8 cellular contexts compared by ENCODE assay signal in genomic region chr3:134904333-134904771, GRCh38.
DNase-seq lines count a peak whose midpoint lies in the region; ATAC-seq and TF ChIP-seq lines count a peak whose summit lies in the region.

No MANE protein-coding gene starts in this region.

- CTCF ChIA-PET in RWPE1 (lab: Yijun Ruan, JAX) = no interaction called here
- CTCF ChIA-PET in Calu3 (lab: Charles Lee) = interaction anchor here (0.6 to 0.9 kb wide), 2 partner anchors 13 to 16 kb away, joined by 3 to 7 read pairs; no protein-coding TSS in a partner anchor

- H3K27ac Mint-ChIP-seq in Calu3 (ENCODE audit: unreplicated experiment) = no peak overlapping the region

- H3K9me3 Mint-ChIP-seq in Calu3 (ENCODE audit: low read depth, unreplicated experiment) = no peaks in the 10 kb centered on the region

- DNase-seq in GM20000 (ENCODE audit: low spot score) (peak; percentile 68), kidney glomerular epithelial cell (lab: John Stamatoyannopoulos, UW) (peak; percentile 66), RWPE1 (ENCODE audit: low spot score) (no peak), NCI-H2029 (lab: John Stamatoyannopoulos, UW) (no peak), Calu3 (no peak), left cardiac atrium (no peak)

- no peak overlapping the region for H3K4me3 Mint-ChIP-seq in Calu3 (ENCODE audit: low read depth, unreplicated experiment)

- intact Hi-C loops in Calu3 (cut with micrococcal nuclease; ENCODE audit: unreplicated experiment) (no loop called here), left cardiac atrium (cut with DNase I) (no loop called here)

- BruUV-seq in Calu3 (replicated peaks; lab: Mats Ljungman, UMichigan) = no TSS peak

- TF ChIP-seq CTCF in GM20000 (IDR thresholded peaks at IDR 0.05; ENCODE audit: extremely low read depth, missing control alignments) = no peak
- TF ChIP-seq CTCF in RWPE1 (conservative IDR thresholded peaks at IDR 0.05; ENCODE audit: low read depth) = no peak
- no peak for TF ChIP-seq CTCF in Calu3 (IDR thresholded peaks at IDR 0.05; ENCODE audit: unreplicated experiment)

- POLR2A ChIA-PET in RWPE1 (lab: Yijun Ruan, JAX; ENCODE audit: low non-redundant PET) = no interaction called here

- no peaks in the 10 kb centered on the region for H3K4me1 Mint-ChIP-seq in Calu3 (ENCODE audit: low read depth, unreplicated experiment)

- no peaks in the 10 kb centered on the region for H3K36me3 Mint-ChIP-seq in Calu3 (ENCODE audit: insufficient read depth, unreplicated experiment)

- H3K27ac ChIP-seq in RWPE1 = no peak overlapping the region

- ATAC-seq in GM18502 (IDR thresholded peaks at IDR 0.05; ENCODE audit: poor library complexity, unreplicated experiment) = peak; percentile 94
- ATAC-seq in HG03280 (IDR thresholded peaks at IDR 0.05; ENCODE audit: unreplicated experiment) = peak; percentile 89
- no peak for ATAC-seq in left cardiac atrium

- H3K27me3 Mint-ChIP-seq in Calu3 (ENCODE audit: unreplicated experiment) = peaks cover 89% of the 10 kb centered on the region

Comparison
In these comparisons a context has a peak if more than half of its experiments do, and no peak if none do; other contexts are left out.
1. ATAC-seq: peak in GM18502 (single experiment) and HG03280 (single experiment); none in left cardiac atrium (0 of 2).
2. DNase-seq: peak in GM20000 (single experiment) and kidney glomerular epithelial cell (single experiment); none in RWPE1 (single experiment), NCI-H2029 (single experiment), Calu3 (single experiment) and left cardiac atrium (single experiment).